In the genomic region with DNA sequence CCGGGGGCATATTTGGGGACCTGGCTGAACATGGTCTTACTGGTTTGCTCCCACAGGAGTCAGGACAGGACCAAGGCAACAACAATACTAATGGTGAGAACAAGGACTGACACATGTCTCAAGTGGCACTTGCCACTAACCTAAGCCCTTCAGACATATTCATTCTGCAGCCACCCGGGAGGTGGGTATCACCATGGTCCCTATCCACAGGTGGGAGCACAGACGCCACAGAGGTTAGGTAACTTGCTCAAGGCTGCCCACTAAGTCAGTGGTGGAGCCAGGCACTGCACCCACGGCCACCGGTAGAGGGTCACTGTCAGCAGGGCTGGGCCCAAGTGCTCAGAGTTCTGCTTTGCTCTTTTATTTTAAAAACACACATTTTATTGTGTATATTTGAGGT, we compare ENCODE assay signal across 9 cellular contexts. TPM values are rescaled to one million over a fixed set of nuclear protein-coding genes. Genes with fewer than 3 reads are reported as not detected.
A peak's percentile ranks its signal among the peaks of the same experiment; 100 is the strongest.
DNase-seq lines count a peak whose midpoint lies in the region; ATAC-seq and TF ChIP-seq lines count a peak whose summit lies in the region.
"Had no signal": no experiment of that assay in that cellular context is flagged by ENCODE, and none has a peak within 500 bp of the region (broad histone marks: within the 10 kb centered on the region; RNA-seq: fewer than 3 reads in every experiment).

No MANE protein-coding gene starts in this region.

- no peaks in the 10 kb centered on the region for H3K36me3 Mint-ChIP-seq in activated naive CD4-positive, alpha-beta T cell treated with anti-CD3 and anti-CD28 coated beads, Interleukin-2, amount 50 U/mL, for 72 hours
- no peaks in the 10 kb centered on the region for H3K36me3 Mint-ChIP-seq in activated naive CD4-positive, alpha-beta T cell treated with anti-CD3 and anti-CD28 coated beads for 36 hours (ENCODE audit: low read depth)

- H3K4me3 Mint-ChIP-seq in activated naive CD4-positive, alpha-beta T cell treated with anti-CD3 and anti-CD28 coated beads for 36 hours, result no peak overlapping the region

- in situ Hi-C loops in transverse colon (cut with MboI; ENCODE audit: low pct_ligation_motif_present in 1 of 4, low pct_unique_long_range_greater_than_20kb in 1 of 4, low sequenced_read_pairs in 3 of 4), result no loop called here

- TF ChIP-seq CTCF in RWPE2 (IDR thresholded peaks at IDR 0.05; ENCODE audit: poor library complexity, severe bottlenecking) (peak; percentile 18), transverse colon (IDR thresholded peaks at IDR 0.05) (peak in 2 of 5 experiments; percentile 14)

- H3K9me3 Mint-ChIP-seq in activated naive CD4-positive, alpha-beta T cell treated with anti-CD3 and anti-CD28 coated beads, Interleukin-2, amount 50 U/mL, for 72 hours, result no peaks in the 10 kb centered on the region
- H3K9me3 Mint-ChIP-seq in activated naive CD4-positive, alpha-beta T cell treated with anti-CD3 and anti-CD28 coated beads for 36 hours, result no peaks in the 10 kb centered on the region

- H3K27ac ChIP-seq in RWPE2 (ENCODE audit: poor library complexity, severe bottlenecking) (no peak overlapping the region), transverse colon (no peak overlapping the region)

- no peak for TF ChIP-seq EP300 in transverse colon (IDR thresholded peaks at IDR 0.05; ENCODE audit: low read depth)

- DNase-seq in activated naive CD4-positive, alpha-beta T cell treated with anti-CD3 and anti-CD28 coated beads, Interleukin-2, amount 50 U/mL, for 72 hours (ENCODE audit: low spot score in 2 of 2), result peak in 1 of 2 donors; percentile 48
- no peak for DNase-seq in activated naive CD4-positive, alpha-beta T cell treated with anti-CD3 and anti-CD28 coated beads for 36 hours
- DNase-seq in RWPE2 (ENCODE audit: low spot score) (peak; percentile 53), hepatic stellate cell (ENCODE audit: low spot score) (peak; percentile 37), transverse colon (peak; percentile 3), nucleus accumbens (lab: John Stamatoyannopoulos, UW) (no peak)
- DNase-seq: DMS79 treated with DMSO at 0.1 percent for 48 hours had no signal

- CTCF ChIA-PET in activated naive CD4-positive, alpha-beta T cell treated with anti-CD3 and anti-CD28 coated beads for 36 hours (lab: Charles Lee), result no interaction called here

- H3K9me3 ChIP-seq in RWPE2 (ENCODE audit: severe bottlenecking), result no peaks in the 10 kb centered on the region
- no peaks in the 10 kb centered on the region for H3K9me3 ChIP-seq in transverse colon

- H3K4me3 ChIP-seq in RWPE2 (ENCODE audit: severe bottlenecking) (no peak overlapping the region), transverse colon (no peak overlapping the region)

- intact Hi-C loops in activated naive CD4-positive, alpha-beta T cell treated with anti-CD3 and anti-CD28 coated beads for 36 hours (cut with micrococcal nuclease), result no loop called here
- intact Hi-C loops in transverse colon (cut with DNase I; ENCODE audit: low total_unique reads), result no loop called here

- TF ChIP-seq POLR2A in transverse colon (IDR thresholded peaks at IDR 0.05), result no peak
- TF ChIP-seq POLR2A in GM18505 (IDR thresholded peaks at IDR 0.05; ENCODE audit: borderline replicate concordance, extremely low read depth, insufficient read depth, insufficient read length), result no peak

- no peaks in the 10 kb centered on the region for H3K27me3 ChIP-seq in RWPE2 (ENCODE audit: insufficient read depth, poor library complexity, severe bottlenecking)
- no peaks in the 10 kb centered on the region for H3K27me3 ChIP-seq in transverse colon

- no peaks in the 10 kb centered on the region for H3K4me1 Mint-ChIP-seq in activated naive CD4-positive, alpha-beta T cell treated with anti-CD3 and anti-CD28 coated beads for 36 hours (ENCODE audit: low read depth)

- ATAC-seq in activated naive CD4-positive, alpha-beta T cell treated with anti-CD3 and anti-CD28 coated beads, Interleukin-2, amount 50 U/mL, for 72 hours, result peak; percentile 50 to 58
- ATAC-seq in RWPE2 (ENCODE audit: low read depth) (peak; percentile 70; the same call in 2 of the 3 replicates), HG03469 (IDR thresholded peaks at IDR 0.05; ENCODE audit: unreplicated experiment) (no peak), GM18505 (IDR thresholded peaks at IDR 0.05; ENCODE audit: unreplicated experiment) (no peak)

- H3K36me3 ChIP-seq in RWPE2 (ENCODE audit: low read depth) (no peaks in the 10 kb centered on the region), transverse colon (no peaks in the 10 kb centered on the region)

- H3K27ac Mint-ChIP-seq in activated naive CD4-positive, alpha-beta T cell treated with anti-CD3 and anti-CD28 coated beads, Interleukin-2, amount 50 U/mL, for 72 hours, result no peak overlapping the region
- H3K27ac Mint-ChIP-seq in activated naive CD4-positive, alpha-beta T cell treated with anti-CD3 and anti-CD28 coated beads for 36 hours, result no peak overlapping the region

- WGBS in transverse colon (ENCODE audit: low coverage in 1 of 2), 2 donors, result 80% methylated on average over 5 of the region's 5 CpGs; no CpG with 5 or more reads in 1 of the 2 donors

- no peaks in the 10 kb centered on the region for H3K27me3 Mint-ChIP-seq in activated naive CD4-positive, alpha-beta T cell treated with anti-CD3 and anti-CD28 coated beads for 36 hours (ENCODE audit: low read depth)

- H3K4me1 ChIP-seq in RWPE2 (ENCODE audit: insufficient read depth, poor library complexity, severe bottlenecking) (no peaks in the 10 kb centered on the region), transverse colon (no peaks in the 10 kb centered on the region)

RNA-seq across cellular contexts. Expression of gene SLC41A3, which starts 29.8 kb away (rescaled TPM):
- total RNA-seq in activated naive CD4-positive, alpha-beta T cell treated with anti-CD3 and anti-CD28 coated beads, Interleukin-2, amount 50 U/mL, for 72 hours, result 10 to 100 TPM; 24.5 to 74.0 TPM
- 10 to 100 TPM; 24.0 to 24.7 TPM for total RNA-seq in activated naive CD4-positive, alpha-beta T cell treated with anti-CD3 and anti-CD28 coated beads for 36 hours
- total RNA-seq in transverse colon, result 10 to 100 TPM; 22.7 to 41.5 (median 29.1) TPM

Comparison
In these comparisons a context has a peak if more than half of its experiments do, and no peak if none do; other contexts are left out.
1. ATAC-seq: peak in activated naive CD4-positive, alpha-beta T cell treated with anti-CD3 and anti-CD28 coated beads, Interleukin-2, amount 50 U/mL, for 72 hours (2 of 2) and RWPE2 (single experiment); none in HG03469 (single experiment) and GM18505 (single experiment).
2. DNase-seq: peak in RWPE2 (single experiment), hepatic stellate cell (single experiment) and transverse colon (single experiment); none in activated naive CD4-positive, alpha-beta T cell treated with anti-CD3 and anti-CD28 coated beads for 36 hours (single experiment) and nucleus accumbens (0 of 56).